14 cellular contexts compared by ENCODE assay signal in genomic region chr10:95392711-95393164, GRCh38.
DNase-seq lines count a peak whose midpoint lies in the region; ATAC-seq and TF ChIP-seq lines count a peak whose summit lies in the region.
"Had no signal": no experiment of that assay in that cellular context is flagged by ENCODE, and none has a peak within 500 bp of the region (broad histone marks: within the 10 kb centered on the region; RNA-seq: fewer than 3 reads in every experiment).

No MANE protein-coding gene starts in this region.

- H3K36me3 ChIP-seq in suprapubic skin = peaks cover 8% of the 10 kb centered on the region
- no peaks in the 10 kb centered on the region for H3K36me3 ChIP-seq in naive thymus-derived CD4-positive, alpha-beta T cell (ENCODE audit: control insufficient read depth in 2 of 3, insufficient read depth in 3 of 3, low read length in 3 of 3)

- H3K27ac ChIP-seq in caudate nucleus (ENCODE audit: low read depth, low read length) (peak overlapping the region; percentile 89), temporal lobe (ENCODE audit: low read depth, low read length) (peak overlapping the region; percentile 40), suprapubic skin (no peak overlapping the region)
- no peak overlapping the region for H3K27ac ChIP-seq in naive thymus-derived CD4-positive, alpha-beta T cell (ENCODE audit: low read depth, low read length)

- no peak for TF ChIP-seq POLR2A in suprapubic skin (IDR thresholded peaks at IDR 0.05)

- no peak for TF ChIP-seq CTCF in suprapubic skin (IDR thresholded peaks at IDR 0.05)

- H3K27me3 ChIP-seq in suprapubic skin = no peaks in the 10 kb centered on the region
- H3K27me3 ChIP-seq in naive thymus-derived CD4-positive, alpha-beta T cell (ENCODE audit: control insufficient read depth in 2 of 2, insufficient read depth in 2 of 2, low read length in 2 of 2) = no peaks in the 10 kb centered on the region
- H3K27me3 ChIP-seq: breast epithelium had no signal

- H3K4me3 Mint-ChIP-seq in naive thymus-derived CD4-positive, alpha-beta T cell = no peak overlapping the region
- H3K4me3 Mint-ChIP-seq: naive B cell had no signal

- no peaks in the 10 kb centered on the region for H3K9me3 Mint-ChIP-seq in naive thymus-derived CD4-positive, alpha-beta T cell
- H3K9me3 Mint-ChIP-seq: naive B cell had no signal

- CTCF ChIA-PET in naive thymus-derived CD4-positive, alpha-beta T cell (lab: Charles Lee) = no interaction called here

- peaks cover 0 to 7% (median 4%) of the 10 kb centered on the region in 5 donors for H3K27me3 Mint-ChIP-seq in naive thymus-derived CD4-positive, alpha-beta T cell

- H3K36me3 Mint-ChIP-seq in naive thymus-derived CD4-positive, alpha-beta T cell = peaks cover 0 to 7% (median 0%) of the 10 kb centered on the region in 5 donors
- H3K36me3 Mint-ChIP-seq: naive B cell had no signal

- no peaks in the 10 kb centered on the region for H3K9me3 ChIP-seq in suprapubic skin
- no peaks in the 10 kb centered on the region for H3K9me3 ChIP-seq in naive thymus-derived CD4-positive, alpha-beta T cell (ENCODE audit: control insufficient read depth in 2 of 3, low read length in 3 of 3)
- H3K9me3 ChIP-seq: breast epithelium had no signal

- peaks cover 19% of the 10 kb centered on the region for H3K4me1 ChIP-seq in suprapubic skin
- H3K4me1 ChIP-seq in naive thymus-derived CD4-positive, alpha-beta T cell (ENCODE audit: control insufficient read depth in 2 of 2, insufficient read depth in 2 of 2, low read length in 2 of 2) = no peaks in the 10 kb centered on the region

- POLR2A ChIA-PET in naive thymus-derived CD4-positive, alpha-beta T cell (lab: Charles Lee) = no interaction called here

- WGBS in suprapubic skin = 68% methylated on average over 6 of the region's 6 CpGs

- no peak for TF ChIP-seq EP300 in suprapubic skin (IDR thresholded peaks at IDR 0.05)

- intact Hi-C loops in naive thymus-derived CD4-positive, alpha-beta T cell (cut with micrococcal nuclease) = no loop called here

- DNase-seq in caudate nucleus (lab: John Stamatoyannopoulos, UW) (peak in 1 of 61 donors; percentile 5), suprapubic skin (ENCODE audit: low spot score in 2 of 2) (no peak), NOMO-1 treated with DMSO at 0.1 percent for 48 hours (lab: John Stamatoyannopoulos, UW; ENCODE audit: unreplicated experiment) (no peak)
- DNase-seq in naive thymus-derived CD4-positive, alpha-beta T cell = no peak
- DNase-seq: activated CD4-positive, alpha-beta T cell treated with anti-CD3 and anti-CD28 coated beads, Interleukin-2, amount 50 U/mL, for 4 hours; activated gamma-delta T cell treated with Interleukin-2 at 50 U/mL for 16 hours; naive B cell; SIG-M5; stimulated activated naive CD4-positive, alpha-beta T cell treated with Interleukin-2 at 50 U/mL for 16 hours; T1000 had no signal

- peaks cover 0 to 12% (median 0%) of the 10 kb centered on the region in 7 donors for H3K4me1 Mint-ChIP-seq in naive thymus-derived CD4-positive, alpha-beta T cell

- no peak overlapping the region for H3K4me3 ChIP-seq in suprapubic skin
- H3K4me3 ChIP-seq in naive thymus-derived CD4-positive, alpha-beta T cell (ENCODE audit: low read length) = no peak overlapping the region
- H3K4me3 ChIP-seq: breast epithelium had no signal

- ATAC-seq in GM18867 (IDR thresholded peaks at IDR 0.05; ENCODE audit: unreplicated experiment) (peak; percentile 42), HG02870 (IDR thresholded peaks at IDR 0.05; ENCODE audit: unreplicated experiment) (peak; percentile 46)
- ATAC-seq in naive thymus-derived CD4-positive, alpha-beta T cell = no peak

- no peak overlapping the region for H3K27ac Mint-ChIP-seq in naive thymus-derived CD4-positive, alpha-beta T cell
- H3K27ac Mint-ChIP-seq: naive B cell had no signal

Comparison
In these comparisons a context has a peak if more than half of its experiments do, and no peak if none do; other contexts are left out.
1. H3K27ac ChIP-seq: peak in caudate nucleus (single experiment) and temporal lobe (single experiment); none in suprapubic skin (single experiment) and naive thymus-derived CD4-positive, alpha-beta T cell (single experiment).